In genomic region chr10:14564268-14564744, GRCh38 we compare ENCODE assay signal across 10 cellular contexts.
A peak's percentile ranks its signal among the peaks of the same experiment; 100 is the strongest.
DNase-seq lines count a peak whose midpoint lies in the region; ATAC-seq and TF ChIP-seq lines count a peak whose summit lies in the region.
"Had no signal": no experiment of that assay in that cellular context is flagged by ENCODE, and none has a peak within 500 bp of the region (broad histone marks: within the 10 kb centered on the region; RNA-seq: fewer than 3 reads in every experiment).

No MANE protein-coding gene starts in this region.

- peaks cover 75% of the 10 kb centered on the region for H3K36me3 Mint-ChIP-seq in activated T-helper 2 cell treated with anti-CD3 and anti-CD28 coated beads, Interferon-gamma antibody, Interleukin-2, Interleukin-4, amounts not matched to agents 10 μg/mL and 5 μg/mL and 100 μg/mL, durations not matched to agents 14 hours and 24 hours and 36 hours (ENCODE audit: low read depth)

- H3K9me3 Mint-ChIP-seq in activated T-helper 2 cell treated with anti-CD3 and anti-CD28 coated beads, Interferon-gamma antibody, Interleukin-2, Interleukin-4, amounts not matched to agents 10 μg/mL and 5 μg/mL and 100 μg/mL, durations not matched to agents 14 hours and 24 hours and 36 hours = peaks cover 12% of the 10 kb centered on the region

- no peaks in the 10 kb centered on the region for H3K27me3 Mint-ChIP-seq in activated T-helper 2 cell treated with anti-CD3 and anti-CD28 coated beads, Interferon-gamma antibody, Interleukin-2, Interleukin-4, amounts not matched to agents 10 μg/mL and 5 μg/mL and 100 μg/mL, durations not matched to agents 14 hours and 24 hours and 36 hours (ENCODE audit: low read depth)

- H4K20me1 ChIP-seq in osteoblast (ENCODE audit: insufficient read depth, low read length) = no peaks in the 10 kb centered on the region

- ATAC-seq in HG03432 (IDR thresholded peaks at IDR 0.05; ENCODE audit: unreplicated experiment) (peak; percentile 42), HG02840 (IDR thresholded peaks at IDR 0.05; ENCODE audit: low FRiP score, unreplicated experiment) (no peak)

- intact Hi-C loops in activated T-helper 2 cell treated with anti-CD3 and anti-CD28 coated beads, Interferon-gamma antibody, Interleukin-2, Interleukin-4, amounts not matched to agents 10 μg/mL and 5 μg/mL and 100 μg/mL, durations not matched to agents 14 hours and 24 hours and 36 hours (cut with micrococcal nuclease) = loop anchor here (1.0 to 5.0 kb wide), 3 partner anchors 8 to 777 kb away; no protein-coding TSS in a partner anchor

- peaks cover 7% of the 10 kb centered on the region for H3K4me1 ChIP-seq in osteoblast (ENCODE audit: insufficient read depth, low read length)

- H3K27me3 ChIP-seq in osteoblast (ENCODE audit: insufficient read depth, low read length) = no peaks in the 10 kb centered on the region

- H3K36me3 ChIP-seq in osteoblast (ENCODE audit: insufficient read depth, low read length) = no peaks in the 10 kb centered on the region

- TF ChIP-seq CTCF in osteoblast (IDR thresholded peaks at IDR 0.05; ENCODE audit: extremely low read depth, low read depth, low read length) = no peak

- no peak overlapping the region for H3K27ac ChIP-seq in osteoblast (ENCODE audit: low read depth, low read length)
- H3K27ac ChIP-seq: 22Rv1 had no signal

- DNase-seq in NOMO-1 (lab: John Stamatoyannopoulos, UW; ENCODE audit: unreplicated experiment in 2 of 2) = peak; percentile 50 to 69
- no peak for DNase-seq in NOMO-1 treated with dmso at 0.1 percent for 144 hours (lab: John Stamatoyannopoulos, UW; ENCODE audit: unreplicated experiment)
- no peak for DNase-seq in activated T-helper 2 cell treated with anti-CD3 and anti-CD28 coated beads, Interferon-gamma antibody, Interleukin-2, Interleukin-4, amounts not matched to agents 10 μg/mL and 5 μg/mL and 100 μg/mL, durations not matched to agents 14 hours and 24 hours and 36 hours (ENCODE audit: low spot score)
- peak; percentile 85 for DNase-seq in osteoblast (ENCODE audit: insufficient read length, low spot score, missing footprints)
- no peak for DNase-seq in hypothalamus (lab: John Stamatoyannopoulos, UW)
- DNase-seq in DMS 273 treated with DMSO at 0.1 percent for 48 hours (lab: John Stamatoyannopoulos, UW) = no peak
- DNase-seq: NCI-H69 had no signal

- no peak overlapping the region for H2AFZ ChIP-seq in osteoblast (ENCODE audit: low read length)

- no peak overlapping the region for H3K4me2 ChIP-seq in osteoblast (ENCODE audit: insufficient read depth, low read length)

- H3K4me3 ChIP-seq in osteoblast (ENCODE audit: insufficient read depth, low read length) = no peak overlapping the region

- H3K4me3 Mint-ChIP-seq in activated T-helper 2 cell treated with anti-CD3 and anti-CD28 coated beads, Interferon-gamma antibody, Interleukin-2, Interleukin-4, amounts not matched to agents 10 μg/mL and 5 μg/mL and 100 μg/mL, durations not matched to agents 14 hours and 24 hours and 36 hours (ENCODE audit: low read depth) = peak overlapping the region; percentile 66

- H3K79me2 ChIP-seq in osteoblast (ENCODE audit: insufficient read depth, low read length) = peaks cover 63% of the 10 kb centered on the region

- no peaks in the 10 kb centered on the region for H3K9me3 ChIP-seq in osteoblast (ENCODE audit: low read depth, low read length)

- H3K27ac Mint-ChIP-seq in activated T-helper 2 cell treated with anti-CD3 and anti-CD28 coated beads, Interferon-gamma antibody, Interleukin-2, Interleukin-4, amounts not matched to agents 10 μg/mL and 5 μg/mL and 100 μg/mL, durations not matched to agents 14 hours and 24 hours and 36 hours = peak overlapping the region; percentile 95

- peaks cover 79% of the 10 kb centered on the region for H3K4me1 Mint-ChIP-seq in activated T-helper 2 cell treated with anti-CD3 and anti-CD28 coated beads, Interferon-gamma antibody, Interleukin-2, Interleukin-4, amounts not matched to agents 10 μg/mL and 5 μg/mL and 100 μg/mL, durations not matched to agents 14 hours and 24 hours and 36 hours (ENCODE audit: low read depth)

Comparison
In these comparisons a context has a peak if more than half of its experiments do, and no peak if none do; other contexts are left out.
1. DNase-seq: peak in NOMO-1 (2 of 2) and osteoblast (single experiment); none in NOMO-1 treated with dmso at 0.1 percent for 144 hours (single experiment), activated T-helper 2 cell treated with anti-CD3 and anti-CD28 coated beads, Interferon-gamma antibody, Interleukin-2, Interleukin-4, amounts not matched to agents 10 μg/mL and 5 μg/mL and 100 μg/mL, durations not matched to agents 14 hours and 24 hours and 36 hours (single experiment), hypothalamus (0 of 51) and DMS 273 treated with DMSO at 0.1 percent for 48 hours (single experiment).